ENCODE assay signal across 15 cellular contexts in the genomic region with DNA sequence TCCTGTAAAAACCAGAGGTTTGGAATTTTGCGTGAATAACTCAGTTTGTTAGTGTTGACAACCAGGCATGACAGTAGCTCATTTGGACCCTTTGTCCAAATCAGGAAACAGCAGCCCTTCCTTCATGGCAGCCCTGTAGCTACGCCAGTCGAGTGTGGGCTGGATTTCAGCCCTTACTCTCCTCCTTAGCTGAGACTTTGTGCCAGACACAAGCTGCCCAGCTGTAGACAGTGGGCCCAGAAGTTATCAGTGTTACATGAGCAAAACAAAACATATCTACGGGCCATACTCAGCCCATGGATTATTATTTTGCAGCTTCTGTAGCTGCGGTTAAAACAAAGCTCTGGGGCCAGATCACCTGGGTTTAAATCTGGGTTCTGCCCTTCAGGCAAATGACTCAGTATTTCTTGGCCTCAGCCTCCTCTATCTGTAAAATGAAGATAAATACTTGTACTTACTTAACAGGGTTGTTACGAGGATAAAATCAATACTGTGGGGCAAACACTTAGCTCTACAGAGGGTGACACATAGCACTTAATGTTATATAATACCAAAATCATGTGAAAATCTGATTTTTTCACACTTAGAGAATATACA.
"Had no signal": no experiment of that assay in that cellular context is flagged by ENCODE, and none has a peak within 500 bp of the region (broad histone marks: within the 10 kb centered on the region; RNA-seq: fewer than 3 reads in every experiment).

No MANE protein-coding gene starts in this region.

- H3K27me3 Mint-ChIP-seq: activated CD4-positive, alpha-beta T cell treated with anti-CD3 and anti-CD28 coated beads, Interleukin-2, amount 10 ng/mL, durations not matched to agents 24 days and 14 days had no signal

- H3K36me3 ChIP-seq: prostate gland had no signal

- H3K4me1 ChIP-seq: prostate gland had no signal

- DNase-seq: activated CD4-positive, alpha-beta T cell treated with anti-CD3 and anti-CD28 coated beads, Interleukin-2, amount 10 ng/mL, durations not matched to agents 24 days and 14 days; activated CD4-positive, CD25-positive, alpha-beta regulatory T cell; activated CD8-positive, alpha-beta memory T cell treated with anti-CD3 and anti-CD28 coated beads, Interleukin-2, amount 50 U/mL, for 48 hours; activated gamma-delta T cell; activated T-cell treated with anti-CD3 and anti-CD28 coated beads, Interleukin-2, amount 50 U/mL, for 72 hours; dermis blood vessel endothelial cell; erythroblast; occipital lobe; stimulated activated CD4-positive, alpha-beta T cell treated with anti-CD3 and anti-CD28 coated beads, Interleukin-2, amount 100 ng/mL, for 48 hours; stimulated activated naive CD4-positive, alpha-beta T cell had no signal

- H3K27ac ChIP-seq: prostate gland had no signal

- H3K27ac Mint-ChIP-seq: activated CD4-positive, alpha-beta T cell treated with anti-CD3 and anti-CD28 coated beads, Interleukin-2, amount 10 ng/mL, durations not matched to agents 24 days and 14 days; activated naive CD4-positive, alpha-beta T cell treated with anti-CD3 and anti-CD28 coated beads, Interleukin-2, amount 50 U/mL, for 72 hours; activated T-cell treated with anti-CD3 and anti-CD28 coated beads, Interleukin-2, amount 50 U/mL, for 72 hours; memory B cell; natural killer cell treated with Interleukin-12 subunit alpha and Interleukin-12 subunit beta and Interleukin-15 and Interleukin-18, amount 100 ng/mL, for 72 hours; T-helper 2 cell treated with Interferon-gamma antibody and Interleukin-4, amounts not matched to agents 5 μg/mL and 100 μg/mL, for 36 hours had no signal

- H3K9me3 ChIP-seq: prostate gland had no signal

- H3K4me3 Mint-ChIP-seq: activated CD4-positive, alpha-beta T cell treated with anti-CD3 and anti-CD28 coated beads, Interleukin-2, amount 10 ng/mL, durations not matched to agents 24 days and 14 days; activated T-cell treated with anti-CD3 and anti-CD28 coated beads, Interleukin-2, amount 50 U/mL, for 72 hours; memory B cell; natural killer cell treated with Interleukin-12 subunit alpha and Interleukin-12 subunit beta and Interleukin-15 and Interleukin-18, amount 100 ng/mL, for 72 hours; T-helper 2 cell treated with Interferon-gamma antibody and Interleukin-4, amounts not matched to agents 5 μg/mL and 100 μg/mL, for 36 hours had no signal

- H3K4me1 Mint-ChIP-seq: activated CD4-positive, alpha-beta T cell treated with anti-CD3 and anti-CD28 coated beads, Interleukin-2, amount 10 ng/mL, durations not matched to agents 24 days and 14 days; memory B cell had no signal

- ATAC-seq: activated naive CD4-positive, alpha-beta T cell treated with anti-CD3 and anti-CD28 coated beads, Interleukin-2, amount 50 U/mL, for 72 hours; activated T-cell treated with anti-CD3 and anti-CD28 coated beads, Interleukin-2, amount 50 U/mL, for 72 hours; natural killer cell treated with Interleukin-12 subunit alpha and Interleukin-12 subunit beta and Interleukin-15 and Interleukin-18, amount 100 ng/mL, for 72 hours had no signal

- H3K36me3 Mint-ChIP-seq: activated naive CD4-positive, alpha-beta T cell treated with anti-CD3 and anti-CD28 coated beads, Interleukin-2, amount 50 U/mL, for 72 hours; memory B cell; natural killer cell treated with Interleukin-12 subunit alpha and Interleukin-12 subunit beta and Interleukin-15 and Interleukin-18, amount 100 ng/mL, for 72 hours had no signal

- H3K9me3 Mint-ChIP-seq: activated CD4-positive, alpha-beta T cell treated with anti-CD3 and anti-CD28 coated beads, Interleukin-2, amount 10 ng/mL, durations not matched to agents 24 days and 14 days; activated naive CD4-positive, alpha-beta T cell treated with anti-CD3 and anti-CD28 coated beads, Interleukin-2, amount 50 U/mL, for 72 hours; activated T-cell treated with anti-CD3 and anti-CD28 coated beads, Interleukin-2, amount 50 U/mL, for 72 hours; memory B cell; natural killer cell treated with Interleukin-12 subunit alpha and Interleukin-12 subunit beta and Interleukin-15 and Interleukin-18, amount 100 ng/mL, for 72 hours; T-helper 2 cell treated with Interferon-gamma antibody and Interleukin-4, amounts not matched to agents 5 μg/mL and 100 μg/mL, for 36 hours had no signal

- H3K4me3 ChIP-seq: prostate gland had no signal
